In the genomic region with DNA sequence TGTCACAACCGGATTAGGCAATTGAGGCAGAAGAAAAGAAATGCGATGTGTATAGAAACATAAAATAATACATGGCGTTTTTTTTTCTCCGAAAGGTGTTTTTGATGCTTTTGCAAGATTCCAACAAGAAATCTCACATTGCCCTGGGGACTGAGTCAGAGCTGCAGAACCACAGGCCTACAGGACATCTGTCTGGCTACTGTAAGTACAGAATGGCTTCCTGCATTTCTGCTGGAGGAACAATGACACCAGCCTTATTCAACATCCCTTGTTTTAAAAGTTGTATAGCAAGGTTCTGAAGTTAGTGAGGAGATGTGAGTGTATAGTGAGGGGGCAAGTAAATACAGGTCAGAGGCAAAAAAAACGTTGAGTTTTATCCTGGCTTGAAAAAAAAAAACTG, we compare ENCODE assay signal across 1 cellular context.
TF ChIP-seq lines count a peak whose summit lies in the region.

No MANE protein-coding gene starts in this region.

TF ChIP-seq in IMR-90, 13 proteins besides CTCF, POLR2A, EP300 and RAD21:
- TF ChIP-seq SMC3 (IDR thresholded peaks at IDR 0.05; ENCODE audit: low read depth, low read length) (no peak), FOS (IDR thresholded peaks at IDR 0.05; ENCODE audit: low read depth, low read length) (no peak), MXI1 (IDR thresholded peaks at IDR 0.05; ENCODE audit: borderline replicate concordance, low read depth, low read length) (no peak), MAFK (IDR thresholded peaks at IDR 0.05; ENCODE audit: low read depth, low read length) (no peak)
